Comparison of ENCODE assay signal across 1 cellular context in the genomic region with DNA sequence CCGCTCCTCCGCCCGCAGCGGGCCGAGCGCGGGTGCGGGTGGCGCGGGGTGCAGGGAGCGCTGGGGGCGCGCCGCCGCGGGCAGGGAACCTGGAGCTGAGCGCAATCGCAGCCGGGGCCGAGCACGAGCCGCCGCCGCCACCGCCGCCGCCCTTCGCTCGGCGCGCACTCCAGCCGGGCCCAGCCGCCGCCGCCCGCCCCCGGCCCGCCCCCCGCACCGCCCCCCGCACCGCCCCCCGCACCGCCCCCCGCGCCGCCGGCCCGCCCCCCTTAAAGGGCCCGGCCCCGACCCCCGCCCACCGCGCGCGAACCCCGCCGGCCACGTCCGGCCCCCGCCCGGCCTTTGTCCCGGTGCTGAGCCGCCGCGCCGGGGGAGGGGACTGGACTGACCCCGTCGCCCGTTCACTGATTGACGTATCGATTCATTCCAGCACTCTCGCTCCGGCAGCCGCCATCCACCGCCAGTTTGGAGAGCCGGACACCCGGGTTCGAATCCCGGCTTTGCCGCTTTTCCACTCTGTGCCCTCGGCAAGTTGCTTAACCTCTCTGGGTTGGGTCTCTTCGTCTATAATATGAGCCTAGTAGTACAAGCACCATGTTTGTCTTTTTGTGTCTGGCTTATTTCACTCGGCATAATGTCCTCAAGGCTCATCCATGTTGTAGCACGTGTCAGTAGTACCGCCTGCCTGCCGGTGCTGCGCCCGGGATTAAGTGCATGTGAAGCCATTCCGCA.
TF ChIP-seq lines count a peak whose summit lies in the region.

A gene (minus strand): TSS at position 171 of the 732 bp plus-strand sequence. CDS start 173 bp downstream, outside the sequence.

TF ChIP-seq in SK-N-SH treated with all-trans-retinoic acid at 6 μM for 48 hours, 23 proteins besides CTCF, POLR2A, EP300 and RAD21 (continued from another document):
- TF ChIP-seq ZFP30 (CRISPR knock-in tag; IDR thresholded peaks at IDR 0.05): no peak
- no peak for TF ChIP-seq ISL1 (CRISPR knock-in tag; IDR thresholded peaks at IDR 0.05)
- no peak for TF ChIP-seq SNAI2 (CRISPR knock-in tag; IDR thresholded peaks at IDR 0.05)
- TF ChIP-seq ZC3H10 (CRISPR knock-in tag; IDR thresholded peaks at IDR 0.05): no peak
